ENCODE assay signal across 9 cellular contexts in genomic region chr12:104653730-104654328, GRCh38.
DNase-seq lines count a peak whose midpoint lies in the region; ATAC-seq and TF ChIP-seq lines count a peak whose summit lies in the region.
"Had no signal": no experiment of that assay in that cellular context is flagged by ENCODE, and none has a peak within 500 bp of the region (broad histone marks: within the 10 kb centered on the region; RNA-seq: fewer than 3 reads in every experiment).

No MANE protein-coding gene starts in this region.

- H4K20me1 ChIP-seq in osteoblast (ENCODE audit: insufficient read depth, low read length) = peaks cover 12% of the 10 kb centered on the region

- in situ Hi-C loops in brain microvascular endothelial cell (cut with HindIII; ENCODE audit: low pct_ligation_motif_present, low sequenced_read_pairs) = no loop called here

- H3K4me3 ChIP-seq in Jurkat, Clone E6-1 (ENCODE audit: low read length) = no peak overlapping the region
- no peak overlapping the region for H3K4me3 ChIP-seq in brain microvascular endothelial cell (ENCODE audit: low read depth, low read length)
- no peak overlapping the region for H3K4me3 ChIP-seq in osteoblast (ENCODE audit: insufficient read depth, low read length)
- H3K4me3 ChIP-seq: BLaER1 treated with 17β-estradiol and CSF1 and Interleukin-3, amounts not matched to agents 10 nM and 100 nM had no signal

- peaks cover 10% of the 10 kb centered on the region for H3K4me1 ChIP-seq in osteoblast (ENCODE audit: insufficient read depth, low read length)

- TF ChIP-seq CTCF in brain microvascular endothelial cell (IDR thresholded peaks at IDR 0.05; ENCODE audit: low read depth, low read length, missing control alignments) = peak; percentile 60
- TF ChIP-seq CTCF in osteoblast (IDR thresholded peaks at IDR 0.05; ENCODE audit: extremely low read depth, low read depth, low read length) = peak; percentile 41

- H3K27ac ChIP-seq in brain microvascular endothelial cell (no peak overlapping the region), osteoblast (ENCODE audit: low read depth, low read length) (no peak overlapping the region)

- no peak for ATAC-seq in GM18511 (IDR thresholded peaks at IDR 0.05; ENCODE audit: unreplicated experiment)
- ATAC-seq in GM21390 (IDR thresholded peaks at IDR 0.05; ENCODE audit: unreplicated experiment) = no peak

- H2AFZ ChIP-seq in osteoblast (ENCODE audit: low read length) = no peak overlapping the region

- H3K36me3 ChIP-seq in brain microvascular endothelial cell (replicated peaks) (no peaks in the 10 kb centered on the region), osteoblast (ENCODE audit: insufficient read depth, low read length) (no peaks in the 10 kb centered on the region)

- peaks cover 4% of the 10 kb centered on the region for H3K79me2 ChIP-seq in osteoblast (ENCODE audit: insufficient read depth, low read length)

- H3K4me2 ChIP-seq in osteoblast (ENCODE audit: insufficient read depth, low read length) = no peak overlapping the region

- DNase-seq in NCI-H748 (lab: John Stamatoyannopoulos, UW; ENCODE audit: unreplicated experiment) = peak; percentile 31
- no peak for DNase-seq in NCI-H748 treated with DMSO at 0.1 percent for 48 hours (lab: John Stamatoyannopoulos, UW)
- DNase-seq in Jurkat, Clone E6-1 (ENCODE audit: low read depth, low spot score) = peak; percentile 53
- no peak for DNase-seq in brain microvascular endothelial cell
- no peak for DNase-seq in osteoblast (ENCODE audit: insufficient read length, low spot score, missing footprints)
- no peak for DNase-seq in GM03348 (ENCODE audit: low spot score)

- H3K9me3 ChIP-seq in osteoblast (ENCODE audit: low read depth, low read length) = no peaks in the 10 kb centered on the region
- H3K9me3 ChIP-seq: BLaER1 treated with 17β-estradiol and CSF1 and Interleukin-3, amounts not matched to agents 10 nM and 100 nM had no signal

- H3K27me3 ChIP-seq in brain microvascular endothelial cell (replicated peaks) (no peaks in the 10 kb centered on the region), osteoblast (ENCODE audit: insufficient read depth, low read length) (no peaks in the 10 kb centered on the region)
- H3K27me3 ChIP-seq: BLaER1 treated with 17β-estradiol and CSF1 and Interleukin-3, amounts not matched to agents 10 nM and 100 nM had no signal

Comparison
In these comparisons a context has a peak if more than half of its experiments do, and no peak if none do; other contexts are left out.
1. DNase-seq: peak in NCI-H748 (single experiment) and Jurkat, Clone E6-1 (single experiment); none in NCI-H748 treated with DMSO at 0.1 percent for 48 hours (single experiment), brain microvascular endothelial cell (single experiment), osteoblast (single experiment) and GM03348 (single experiment).